Comparison of ENCODE assay signal across 20 cellular contexts in genomic region chr9:4714266-4715016, GRCh38. TPM values are rescaled to one million over a fixed set of nuclear protein-coding genes. Genes with fewer than 3 reads are reported as not detected.
DNase-seq lines count a peak whose midpoint lies in the region; ATAC-seq and TF ChIP-seq lines count a peak whose summit lies in the region.
"Had no signal": no experiment of that assay in that cellular context is flagged by ENCODE, and none has a peak within 500 bp of the region (broad histone marks: within the 10 kb centered on the region; RNA-seq: fewer than 3 reads in every experiment).

No MANE protein-coding gene starts in this region.

- peaks cover 88% of the 10 kb centered on the region for H3K36me3 Mint-ChIP-seq in activated T-cell treated with anti-CD3 and anti-CD28 coated beads, Interleukin-2, amount 50 U/mL, for 24 hours (ENCODE audit: low read depth)
- peaks cover 22% of the 10 kb centered on the region for H3K36me3 Mint-ChIP-seq in activated T-cell treated with anti-CD3 and anti-CD28 coated beads, Interleukin-2, amount 50 U/mL, for 4 hours (ENCODE audit: insufficient read depth)
- H3K36me3 Mint-ChIP-seq in GM23338 (ENCODE audit: low read depth), result peaks cover 37% of the 10 kb centered on the region
- peaks cover 25% of the 10 kb centered on the region for H3K36me3 Mint-ChIP-seq in activated naive CD8-positive, alpha-beta T cell treated with anti-CD3 and anti-CD28 coated beads, Interleukin-2, amount 50 U/mL, for 24 hours (ENCODE audit: low read depth)

- H3K79me2 ChIP-seq in GM23338 (replicated peaks; ENCODE audit: insufficient read depth), result no peaks in the 10 kb centered on the region

- peak overlapping the region; percentile 79 for H3K27ac Mint-ChIP-seq in activated T-cell treated with anti-CD3 and anti-CD28 coated beads, Interleukin-2, amount 50 U/mL, for 24 hours
- H3K27ac Mint-ChIP-seq in GM23338, result no peak overlapping the region
- H3K27ac Mint-ChIP-seq in activated naive CD8-positive, alpha-beta T cell treated with anti-CD3 and anti-CD28 coated beads, Interleukin-2, amount 50 U/mL, for 24 hours, result peak overlapping the region; percentile 73
- H3K27ac Mint-ChIP-seq: type B pancreatic cell had no signal

- ATAC-seq in activated T-cell treated with anti-CD3 and anti-CD28 coated beads, Interleukin-2, amount 50 U/mL, for 4 hours, result no peak
- ATAC-seq in GM23338, result no peak
- ATAC-seq in activated naive CD8-positive, alpha-beta T cell treated with anti-CD3 and anti-CD28 coated beads, Interleukin-2, amount 50 U/mL, for 24 hours, result no peak
- ATAC-seq in GM19351 (IDR thresholded peaks at IDR 0.05; ENCODE audit: unreplicated experiment), result no peak
- ATAC-seq: HCT116, SK-N-SH treated with all-trans-retinoic acid at 6 μM for 48 hours had no signal

- H3K4me1 Mint-ChIP-seq in activated T-cell treated with anti-CD3 and anti-CD28 coated beads, Interleukin-2, amount 50 U/mL, for 24 hours (ENCODE audit: low read depth), result peaks cover 2% of the 10 kb centered on the region
- H3K4me1 Mint-ChIP-seq in activated T-cell treated with anti-CD3 and anti-CD28 coated beads, Interleukin-2, amount 50 U/mL, for 4 hours (ENCODE audit: low read depth), result peaks cover under 1% of the 10 kb centered on the region
- no peaks in the 10 kb centered on the region for H3K4me1 Mint-ChIP-seq in GM23338
- H3K4me1 Mint-ChIP-seq in activated naive CD8-positive, alpha-beta T cell treated with anti-CD3 and anti-CD28 coated beads, Interleukin-2, amount 50 U/mL, for 24 hours, result peaks cover 4% of the 10 kb centered on the region
- H3K4me1 Mint-ChIP-seq: activated naive CD8-positive, alpha-beta T cell treated with anti-CD3 and anti-CD28 coated beads, Interleukin-2, amount 10 ng/mL, durations not matched to agents 7 days and 5 days had no signal

- H3K9me2 ChIP-seq in GM23338 (ENCODE audit: insufficient read depth), result no peaks in the 10 kb centered on the region

- no peaks in the 10 kb centered on the region; the same call in 1 of the 2 replicates for H4K20me1 ChIP-seq in GM23338 (replicated peaks; ENCODE audit: insufficient read depth)

- no peak overlapping the region for H3K4me3 Mint-ChIP-seq in activated T-cell treated with anti-CD3 and anti-CD28 coated beads, Interleukin-2, amount 50 U/mL, for 24 hours
- H3K4me3 Mint-ChIP-seq in activated T-cell treated with anti-CD3 and anti-CD28 coated beads, Interleukin-2, amount 50 U/mL, for 4 hours, result no peak overlapping the region
- no peak overlapping the region for H3K4me3 Mint-ChIP-seq in GM23338
- no peak overlapping the region for H3K4me3 Mint-ChIP-seq in activated naive CD8-positive, alpha-beta T cell treated with anti-CD3 and anti-CD28 coated beads, Interleukin-2, amount 50 U/mL, for 24 hours
- H3K4me3 Mint-ChIP-seq: activated naive CD8-positive, alpha-beta T cell treated with anti-CD3 and anti-CD28 coated beads, Interleukin-2, amount 10 ng/mL, durations not matched to agents 7 days and 5 days; type B pancreatic cell had no signal

- no peaks in the 10 kb centered on the region for H3F3A ChIP-seq in GM23338 (replicated peaks; ENCODE audit: low read depth)

- peak overlapping the region; percentile 83 for H3K27ac ChIP-seq in GM23338 (ENCODE audit: low read depth)
- H3K27ac ChIP-seq: esophagus muscularis mucosa, KMS-11 had no signal

- H3K9me3 Mint-ChIP-seq in activated T-cell treated with anti-CD3 and anti-CD28 coated beads, Interleukin-2, amount 50 U/mL, for 24 hours, result peaks cover 6% of the 10 kb centered on the region
- H3K9me3 Mint-ChIP-seq in activated T-cell treated with anti-CD3 and anti-CD28 coated beads, Interleukin-2, amount 50 U/mL, for 4 hours, result peaks cover 5% of the 10 kb centered on the region
- H3K9me3 Mint-ChIP-seq in GM23338, result peaks cover 3% of the 10 kb centered on the region; the same call in 2 of the 3 replicates
- H3K9me3 Mint-ChIP-seq in activated naive CD8-positive, alpha-beta T cell treated with anti-CD3 and anti-CD28 coated beads, Interleukin-2, amount 50 U/mL, for 24 hours, result peaks cover 4% of the 10 kb centered on the region
- H3K9me3 Mint-ChIP-seq: type B pancreatic cell had no signal

- H3K4me3 ChIP-seq in GM23338, result no peak overlapping the region
- H3K4me3 ChIP-seq: esophagus muscularis mucosa had no signal

- no peaks in the 10 kb centered on the region for H3K27me3 Mint-ChIP-seq in activated T-cell treated with anti-CD3 and anti-CD28 coated beads, Interleukin-2, amount 50 U/mL, for 24 hours
- no peaks in the 10 kb centered on the region for H3K27me3 Mint-ChIP-seq in activated T-cell treated with anti-CD3 and anti-CD28 coated beads, Interleukin-2, amount 50 U/mL, for 4 hours (ENCODE audit: low read depth)
- no peaks in the 10 kb centered on the region for H3K27me3 Mint-ChIP-seq in GM23338 (ENCODE audit: insufficient read depth, low read depth, poor library complexity)
- H3K27me3 Mint-ChIP-seq in activated naive CD8-positive, alpha-beta T cell treated with anti-CD3 and anti-CD28 coated beads, Interleukin-2, amount 50 U/mL, for 24 hours, result peaks cover 2% of the 10 kb centered on the region
- H3K27me3 Mint-ChIP-seq: activated naive CD8-positive, alpha-beta T cell treated with anti-CD3 and anti-CD28 coated beads, Interleukin-2, amount 10 ng/mL, durations not matched to agents 7 days and 5 days; type B pancreatic cell had no signal

- H3K4me2 ChIP-seq in GM23338, result 0 out of 2 replicates have a peak overlapping the region, but pooled peaks have one; percentile 52
- H3K4me2 ChIP-seq: KMS-11 had no signal

- peaks cover 23% of the 10 kb centered on the region for H3K36me3 ChIP-seq in GM23338 (ENCODE audit: insufficient read depth)

- no peak for TF ChIP-seq CTCF in GM23338 (conservative IDR thresholded peaks at IDR 0.05; ENCODE audit: low read depth in 2 of 2)

- no peak for DNase-seq in activated T-cell treated with anti-CD3 and anti-CD28 coated beads, Interleukin-2, amount 50 U/mL, for 24 hours
- DNase-seq in activated T-cell treated with anti-CD3 and anti-CD28 coated beads, Interleukin-2, amount 50 U/mL, for 4 hours, result no peak
- DNase-seq in GM23338 (ENCODE audit: low spot score), result peak; percentile 21
- DNase-seq in activated naive CD8-positive, alpha-beta T cell treated with anti-CD3 and anti-CD28 coated beads, Interleukin-2, amount 50 U/mL, for 24 hours, result no peak
- DNase-seq in pulmonary artery endothelial cell (ENCODE audit: low read depth, low spot score), result peak; percentile 3
- DNase-seq in GM19238 (ENCODE audit: insufficient read length, low spot score), result no peak
- DNase-seq in HuH-7 (ENCODE audit: low spot score), result no peak
- DNase-seq: activated CD4-positive, alpha-beta T cell treated with anti-CD3 and anti-CD28 coated beads for 48 hours; activated naive CD8-positive, alpha-beta T cell treated with anti-CD3 and anti-CD28 coated beads, Interleukin-2, amount 10 ng/mL, durations not matched to agents 7 days and 5 days; left ventricle myocardium superior; NCI-H1092; nucleus accumbens; right cardiac atrium; stimulated activated naive CD4-positive, alpha-beta T cell treated with Interleukin-2 at 50 U/mL for 16 hours had no signal

- no peak overlapping the region for H2AFZ ChIP-seq in GM23338

- H3K27me3 ChIP-seq in GM23338 (ENCODE audit: insufficient read depth), result no peaks in the 10 kb centered on the region
- H3K27me3 ChIP-seq: esophagus muscularis mucosa had no signal

- no peaks in the 10 kb centered on the region for H3K4me1 ChIP-seq in GM23338 (ENCODE audit: insufficient read depth)

TF ChIP-seq in GM23338, 12 proteins besides CTCF, POLR2A, EP300 and RAD21 (continues in another document):
- TF ChIP-seq NANOG (IDR thresholded peaks at IDR 0.05; ENCODE audit: borderline replicate concordance) (no peak), JUNB (IDR thresholded peaks at IDR 0.05; ENCODE audit: unreplicated experiment) (no peak), STAT1 (IDR thresholded peaks at IDR 0.05; ENCODE audit: unreplicated experiment) (no peak), EZH2 (IDR thresholded peaks at IDR 0.05; ENCODE audit: low read depth, unreplicated experiment) (no peak)

RNA-seq across cellular contexts. Expression of gene AK3, which starts 26.6 kb away (rescaled TPM):
- 10 to 100 TPM; 14.7 to 21.3 (median 17.3) TPM for total RNA-seq in activated T-cell treated with anti-CD3 and anti-CD28 coated beads, Interleukin-2, amount 50 U/mL, for 4 hours
- total RNA-seq in GM23338 (2014; rRNA removed; shearing (Covaris generic)), result 34.3 and 40.2 TPM in 2 replicates
- 29.6 and 30.1 TPM in 2 replicates for polyA plus RNA-seq in GM23338 (2016; fragmentation: Nextera tagmentation; extraction: Ambion mirVana)
- 53.0 and 54.0 TPM in 2 replicates for total RNA-seq in pulmonary artery endothelial cell

RNA-seq across cellular contexts. Expression of gene CDC37L1, which starts 35.1 kb away (rescaled TPM):
- total RNA-seq in activated T-cell treated with anti-CD3 and anti-CD28 coated beads, Interleukin-2, amount 50 U/mL, for 4 hours, result 10 to 100 TPM; 14.7 to 16.6 (median 16.2) TPM
- 26.9 and 28.9 TPM in 2 replicates for total RNA-seq in GM23338 (2014; rRNA removed; shearing (Covaris generic))
- 24.0 and 29.6 TPM in 2 replicates for polyA plus RNA-seq in GM23338 (2016; fragmentation: Nextera tagmentation; extraction: Ambion mirVana)
- total RNA-seq in pulmonary artery endothelial cell, result 8.5 and 14.6 TPM in 2 replicates

RNA-seq across cellular contexts. Expression of gene SPATA6L, which starts 48.2 kb away (rescaled TPM):
- total RNA-seq in activated T-cell treated with anti-CD3 and anti-CD28 coated beads, Interleukin-2, amount 50 U/mL, for 4 hours, result under 1 TPM in 2 of 3 donors, not detected in 1; 0.30 to 0.50 TPM
- total RNA-seq in GM23338 (2014; rRNA removed; shearing (Covaris generic)), result 0.39 and 1.7 TPM in 2 replicates
- polyA plus RNA-seq in GM23338 (2016; fragmentation: Nextera tagmentation; extraction: Ambion mirVana), result 1.9 and 2.2 TPM in 2 replicates
- total RNA-seq in pulmonary artery endothelial cell, result 1.5 and 2.5 TPM in 2 replicates

RNA-seq across cellular contexts. Expression of gene PLPP6, which starts 52.3 kb away (rescaled TPM):
- 1 to 10 TPM; 3.0 to 3.6 (median 3.1) TPM for total RNA-seq in activated T-cell treated with anti-CD3 and anti-CD28 coated beads, Interleukin-2, amount 50 U/mL, for 4 hours
- 13.2 and 15.2 TPM in 2 replicates for total RNA-seq in GM23338 (2014; rRNA removed; shearing (Covaris generic))
- polyA plus RNA-seq in GM23338 (2016; fragmentation: Nextera tagmentation; extraction: Ambion mirVana), result 5.8 and 6.3 TPM in 2 replicates
- 5.5 and 6.1 TPM in 2 replicates for total RNA-seq in pulmonary artery endothelial cell

Comparison
In these comparisons a context has a peak if more than half of its experiments do, and no peak if none do; other contexts are left out.
1. DNase-seq: peak in GM23338 (single experiment) and pulmonary artery endothelial cell (single experiment); none in activated T-cell treated with anti-CD3 and anti-CD28 coated beads, Interleukin-2, amount 50 U/mL, for 24 hours (single experiment), activated T-cell treated with anti-CD3 and anti-CD28 coated beads, Interleukin-2, amount 50 U/mL, for 4 hours (single experiment), activated naive CD8-positive, alpha-beta T cell treated with anti-CD3 and anti-CD28 coated beads, Interleukin-2, amount 50 U/mL, for 24 hours (single experiment), GM19238 (single experiment) and HuH-7 (single experiment).